Comparison of ENCODE assay signal across 27 cellular contexts in genomic region chr4:117467404-117467803, GRCh38.
"Had no signal": no experiment of that assay in that cellular context is flagged by ENCODE, and none has a peak within 500 bp of the region (broad histone marks: within the 10 kb centered on the region; RNA-seq: fewer than 3 reads in every experiment).

No MANE protein-coding gene starts in this region.

- H3K36me3 Mint-ChIP-seq: naive thymus-derived CD8-positive, alpha-beta T cell; stimulated activated effector memory CD8-positive, alpha-beta T cell treated with anti-CD3 and anti-CD28 coated beads, Interleukin-12 subunit alpha, Interleukin-12 subunit beta, amount 100 ng/mL, for 72 hours had no signal

- H3K36me3 ChIP-seq: colonic mucosa, esophagus muscularis mucosa, gastrocnemius medialis, heart left ventricle, ovary, stomach, thyroid gland, vagina had no signal

- H3K4me3 ChIP-seq: colonic mucosa, esophagus muscularis mucosa, gastrocnemius medialis, heart left ventricle, hepatocyte, lung, ovary, psoas muscle, stomach, thyroid gland, vagina had no signal

- H3K9me3 ChIP-seq: colonic mucosa, esophagus muscularis mucosa, gastrocnemius medialis, ovary, psoas muscle, stomach, thyroid gland, vagina had no signal

- H3K27me3 ChIP-seq: colonic mucosa, esophagus muscularis mucosa, gastrocnemius medialis, heart left ventricle, hepatocyte, ovary, stomach, thyroid gland, vagina had no signal

- H2AFZ ChIP-seq: hepatocyte had no signal

- H3K4me1 ChIP-seq: colonic mucosa, esophagus muscularis mucosa, gastrocnemius medialis, heart left ventricle, psoas muscle, stomach, thyroid gland, vagina had no signal

- ATAC-seq: gastrocnemius medialis; heart left ventricle; left lobe of liver; naive thymus-derived CD8-positive, alpha-beta T cell; psoas muscle; right cardiac atrium; stimulated activated effector memory CD8-positive, alpha-beta T cell treated with anti-CD3 and anti-CD28 coated beads, Interleukin-12 subunit alpha, Interleukin-12 subunit beta, amount 100 ng/mL, for 72 hours had no signal

- H3K27ac ChIP-seq: colonic mucosa, esophagus muscularis mucosa, gastrocnemius medialis, heart left ventricle, hepatocyte, ovary, psoas muscle, stomach, thyroid gland, vagina had no signal

- H3K4me2 ChIP-seq: hepatocyte had no signal

- H3K27ac Mint-ChIP-seq: dendritic cell treated with granulocyte-macrophage colony-stimulating factor and Interleukin-4, amounts not matched to agents 40 ng/mL and 50 ng/mL, for 4 days; endodermal cell; naive thymus-derived CD8-positive, alpha-beta T cell; stimulated activated effector memory CD8-positive, alpha-beta T cell treated with anti-CD3 and anti-CD28 coated beads, Interleukin-12 subunit alpha, Interleukin-12 subunit beta, amount 100 ng/mL, for 72 hours had no signal

- H3K4me1 Mint-ChIP-seq: endodermal cell; naive thymus-derived CD8-positive, alpha-beta T cell; stimulated activated effector memory CD8-positive, alpha-beta T cell treated with anti-CD3 and anti-CD28 coated beads, Interleukin-12 subunit alpha, Interleukin-12 subunit beta, amount 100 ng/mL, for 72 hours had no signal

- H3K27me3 Mint-ChIP-seq: dendritic cell treated with granulocyte-macrophage colony-stimulating factor and Interleukin-4, amounts not matched to agents 40 ng/mL and 50 ng/mL, for 4 days had no signal

- H3K4me3 Mint-ChIP-seq: dendritic cell treated with granulocyte-macrophage colony-stimulating factor and Interleukin-4, amounts not matched to agents 40 ng/mL and 50 ng/mL, for 4 days; endodermal cell; naive thymus-derived CD8-positive, alpha-beta T cell; stimulated activated effector memory CD8-positive, alpha-beta T cell treated with anti-CD3 and anti-CD28 coated beads, Interleukin-12 subunit alpha, Interleukin-12 subunit beta, amount 100 ng/mL, for 72 hours had no signal

- DNase-seq: colonic mucosa; effector CD8-positive, alpha-beta T cell; endodermal cell; gastrocnemius medialis; kidney; midbrain; naive thymus-derived CD8-positive, alpha-beta T cell; occipital lobe; ovary; posterior cingulate gyrus; psoas muscle; right cardiac atrium; small intestine; stimulated activated CD4-positive, alpha-beta T cell treated with anti-CD3 and anti-CD28 coated beads, Interleukin-15, amount 100 ng/mL, for 24 hours; stimulated activated CD4-positive, alpha-beta T cell treated with anti-CD3 and anti-CD28 coated beads, Interleukin-2, amount 100 ng/mL, for 48 hours; stimulated activated naive CD4-positive, alpha-beta T cell treated with Interleukin-2 at 50 U/mL for 16 hours; stomach; thyroid gland; trophoblast cell had no signal
